ENCODE assay signal across 16 cellular contexts in the genomic region with DNA sequence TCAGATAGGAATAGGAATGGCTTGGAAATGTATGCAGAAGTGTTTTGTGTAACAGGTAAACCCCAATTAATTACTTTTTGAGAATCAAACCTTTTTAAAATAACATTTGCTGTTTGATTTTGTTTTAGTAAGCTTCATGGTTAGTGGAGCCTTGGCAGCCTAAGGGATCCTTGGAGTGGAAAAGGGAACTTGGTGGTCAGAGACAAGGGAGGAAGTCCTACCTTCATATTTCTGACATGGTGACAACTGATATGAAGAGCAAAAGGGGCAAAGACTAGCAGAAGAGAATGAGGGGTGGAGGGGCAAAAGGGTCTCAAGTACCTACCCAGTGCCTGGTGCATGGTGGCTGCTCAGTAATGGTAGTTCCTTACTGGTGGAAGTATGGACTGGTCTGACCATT.
"Had no signal": no experiment of that assay in that cellular context is flagged by ENCODE, and none has a peak within 500 bp of the region (broad histone marks: within the 10 kb centered on the region; RNA-seq: fewer than 3 reads in every experiment).

No MANE protein-coding gene starts in this region.

- ATAC-seq: activated naive CD8-positive, alpha-beta T cell treated with anti-CD3 and anti-CD28 coated beads, Interleukin-2, amount 50 U/mL, for 24 hours; left lobe of liver; mucosa of descending colon; naive thymus-derived CD8-positive, alpha-beta T cell; stimulated activated naive CD8-positive, alpha-beta T cell treated with anti-CD3 and anti-CD28 coated beads, Interleukin-15, Interleukin-2, amounts not matched to agents 100 U/mL and 50 U/mL, for 24 hours had no signal

- DNase-seq: activated CD4-positive, alpha-beta T cell treated with anti-CD3 and anti-CD28 coated beads for 48 hours; activated naive CD4-positive, alpha-beta T cell treated with Interleukin-2 at 50 U/mL for 16 hours; activated naive CD8-positive, alpha-beta T cell treated with anti-CD3 and anti-CD28 coated beads, Interleukin-2, amount 50 U/mL, for 24 hours; mammary epithelial cell; mucosa of descending colon; naive thymus-derived CD8-positive, alpha-beta T cell; occipital lobe; stimulated activated CD4-positive, alpha-beta T cell treated with anti-CD3 and anti-CD28 coated beads, Interleukin-12 subunit alpha, Interleukin-12 subunit beta, amount 100 ng/mL, for 4 hours; stimulated activated naive CD8-positive, alpha-beta T cell treated with anti-CD3 and anti-CD28 coated beads, Interleukin-15, Interleukin-2, amounts not matched to agents 100 U/mL and 50 U/mL, for 24 hours; upper lobe of left lung; WERI-Rb-1 had no signal

- H3K4me3 ChIP-seq: ascending aorta, esophagus muscularis mucosa, mucosa of descending colon, prostate gland, suprapubic skin, upper lobe of left lung had no signal

- H3K36me3 ChIP-seq: ascending aorta, esophagus muscularis mucosa, prostate gland, suprapubic skin, upper lobe of left lung, WERI-Rb-1 had no signal

- H3K27me3 Mint-ChIP-seq: activated naive CD8-positive, alpha-beta T cell treated with anti-CD3 and anti-CD28 coated beads, Interleukin-2, amount 50 U/mL, for 24 hours; naive thymus-derived CD8-positive, alpha-beta T cell had no signal

- H3K27ac ChIP-seq: ascending aorta, esophagus muscularis mucosa, prostate gland, suprapubic skin, upper lobe of left lung, WERI-Rb-1 had no signal

- H3K9me3 Mint-ChIP-seq: activated naive CD8-positive, alpha-beta T cell treated with anti-CD3 and anti-CD28 coated beads, Interleukin-2, amount 50 U/mL, for 24 hours; naive thymus-derived CD8-positive, alpha-beta T cell had no signal

- H3K9me3 ChIP-seq: ascending aorta, esophagus muscularis mucosa, mucosa of descending colon, prostate gland, suprapubic skin, upper lobe of left lung had no signal

- H3K27me3 ChIP-seq: ascending aorta, esophagus muscularis mucosa, suprapubic skin, upper lobe of left lung had no signal

- H3K4me3 Mint-ChIP-seq: activated naive CD8-positive, alpha-beta T cell treated with anti-CD3 and anti-CD28 coated beads, Interleukin-2, amount 50 U/mL, for 24 hours; naive thymus-derived CD8-positive, alpha-beta T cell had no signal

- H3K27ac Mint-ChIP-seq: activated naive CD8-positive, alpha-beta T cell treated with anti-CD3 and anti-CD28 coated beads, Interleukin-2, amount 50 U/mL, for 24 hours had no signal

- H3K4me1 ChIP-seq: ascending aorta, prostate gland, upper lobe of left lung had no signal
